Comparison of ENCODE assay signal across 1 cellular context in the genomic region with DNA sequence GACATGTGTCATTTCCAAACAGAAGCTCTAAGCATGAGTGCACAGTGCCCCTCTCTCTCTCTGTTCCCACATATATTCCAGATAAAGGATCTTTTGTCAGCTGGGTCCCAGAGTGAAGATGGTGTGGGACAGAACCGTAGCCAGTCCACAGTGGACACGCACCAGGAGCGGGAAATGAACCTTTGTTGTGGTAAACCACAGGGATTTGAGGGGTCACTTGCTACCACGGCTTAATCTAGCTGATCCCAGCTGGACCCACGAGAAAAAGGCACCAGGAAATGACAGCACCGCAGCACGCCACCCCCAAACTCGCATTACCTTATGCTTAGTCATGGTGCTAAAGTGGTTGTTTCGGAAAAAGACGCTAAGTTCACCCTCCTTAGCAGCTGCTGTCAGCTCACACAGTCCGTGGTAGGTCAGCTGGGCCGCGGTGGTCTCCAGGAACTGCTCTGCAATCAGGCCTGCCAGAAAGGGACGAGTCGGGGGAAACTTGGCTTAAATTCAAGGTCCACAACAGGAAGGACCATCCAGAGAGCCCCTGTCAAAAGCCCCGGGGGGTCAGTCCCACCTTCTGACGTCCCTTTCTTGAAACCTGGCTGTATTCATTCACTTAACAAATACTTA.
TF ChIP-seq lines count a peak whose summit lies in the region.

No MANE protein-coding gene starts in this region.

TF ChIP-seq in K562, 482 proteins besides CTCF, POLR2A, EP300 and RAD21 (continued from another document and continues in another):
- TF ChIP-seq, protein P1, sequence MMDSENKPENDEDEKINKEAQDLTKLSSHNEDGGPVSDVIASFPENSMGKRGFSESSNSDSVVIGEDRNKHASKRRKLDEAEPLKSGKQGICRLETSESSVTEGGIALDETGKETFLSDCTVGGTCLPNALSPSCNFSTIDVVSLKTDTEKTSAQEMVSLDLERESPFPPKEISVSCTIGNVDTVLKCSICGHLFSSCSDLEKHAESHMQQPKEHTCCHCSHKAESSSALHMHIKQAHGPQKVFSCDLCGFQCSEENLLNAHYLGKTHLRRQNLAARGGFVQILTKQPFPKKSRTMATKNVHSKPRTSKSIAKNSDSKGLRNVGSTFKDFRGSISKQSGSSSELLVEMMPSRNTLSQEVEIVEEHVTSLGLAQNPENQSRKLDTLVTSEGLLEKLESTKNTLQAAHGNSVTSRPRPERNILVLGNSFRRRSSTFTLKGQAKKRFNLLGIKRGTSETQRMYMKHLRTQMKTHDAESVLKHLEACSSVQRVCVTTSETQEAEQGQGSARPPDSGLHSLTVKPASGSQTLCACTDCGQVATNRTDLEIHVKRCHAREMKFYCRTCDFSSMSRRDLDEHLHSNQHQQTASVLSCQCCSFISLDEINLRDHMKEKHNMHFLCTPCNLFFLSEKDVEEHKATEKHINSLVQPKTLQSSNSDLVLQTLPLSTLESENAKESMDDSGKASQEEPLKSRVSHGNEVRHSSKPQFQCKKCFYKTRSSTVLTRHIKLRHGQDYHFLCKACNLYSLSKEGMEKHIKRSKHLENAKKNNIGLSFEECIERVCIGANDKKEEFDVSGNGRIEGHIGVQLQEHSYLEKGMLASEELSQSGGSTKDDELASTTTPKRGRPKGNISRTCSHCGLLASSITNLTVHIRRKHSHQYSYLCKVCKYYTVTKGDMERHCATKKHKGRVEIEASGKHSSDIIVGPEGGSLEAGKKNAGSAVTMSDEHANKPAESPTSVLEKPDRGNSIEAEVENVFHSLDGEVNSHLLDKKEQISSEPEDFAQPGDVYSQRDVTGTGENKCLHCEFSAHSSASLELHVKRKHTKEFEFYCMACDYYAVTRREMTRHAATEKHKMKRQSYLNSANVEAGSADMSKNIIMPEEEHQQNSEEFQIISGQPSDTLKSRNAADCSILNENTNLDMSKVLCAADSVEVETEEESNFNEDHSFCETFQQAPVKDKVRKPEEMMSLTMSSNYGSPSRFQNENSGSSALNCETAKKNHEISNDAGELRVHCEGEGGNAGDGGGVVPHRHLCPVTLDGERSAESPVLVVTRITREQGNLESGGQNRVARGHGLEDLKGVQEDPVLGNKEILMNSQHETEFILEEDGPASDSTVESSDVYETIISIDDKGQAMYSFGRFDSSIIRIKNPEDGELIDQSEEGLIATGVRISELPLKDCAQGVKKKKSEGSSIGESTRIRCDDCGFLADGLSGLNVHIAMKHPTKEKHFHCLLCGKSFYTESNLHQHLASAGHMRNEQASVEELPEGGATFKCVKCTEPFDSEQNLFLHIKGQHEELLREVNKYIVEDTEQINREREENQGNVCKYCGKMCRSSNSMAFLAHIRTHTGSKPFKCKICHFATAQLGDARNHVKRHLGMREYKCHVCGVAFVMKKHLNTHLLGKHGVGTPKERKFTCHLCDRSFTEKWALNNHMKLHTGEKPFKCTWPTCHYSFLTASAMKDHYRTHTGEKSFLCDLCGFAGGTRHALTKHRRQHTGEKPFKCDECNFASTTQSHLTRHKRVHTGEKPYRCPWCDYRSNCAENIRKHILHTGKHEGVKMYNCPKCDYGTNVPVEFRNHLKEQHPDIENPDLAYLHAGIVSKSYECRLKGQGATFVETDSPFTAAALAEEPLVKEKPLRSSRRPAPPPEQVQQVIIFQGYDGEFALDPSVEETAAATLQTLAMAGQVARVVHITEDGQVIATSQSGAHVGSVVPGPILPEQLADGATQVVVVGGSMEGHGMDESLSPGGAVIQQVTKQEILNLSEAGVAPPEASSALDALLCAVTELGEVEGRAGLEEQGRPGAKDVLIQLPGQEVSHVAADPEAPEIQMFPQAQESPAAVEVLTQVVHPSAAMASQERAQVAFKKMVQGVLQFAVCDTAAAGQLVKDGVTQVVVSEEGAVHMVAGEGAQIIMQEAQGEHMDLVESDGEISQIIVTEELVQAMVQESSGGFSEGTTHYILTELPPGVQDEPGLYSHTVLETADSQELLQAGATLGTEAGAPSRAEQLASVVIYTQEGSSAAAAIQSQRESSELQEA (IDR thresholded peaks at IDR 0.05; ENCODE audit: low read depth), result no peak
- TF ChIP-seq CHCHD3 (CRISPR knock-in tag; IDR thresholded peaks at IDR 0.05) (no peak), ZKSCAN8 (CRISPR knock-in tag; IDR thresholded peaks at IDR 0.05) (no peak), CHD4 (IDR thresholded peaks at IDR 0.05; ENCODE audit: insufficient read depth, insufficient replicate concordance, low read depth, low read length, poor library complexity, severe bottlenecking) (peak; percentile 65), NUFIP1 (IDR thresholded peaks at IDR 0.05; ENCODE audit: partially characterized antibody) (no peak), ZNF445 (CRISPR knock-in tag; IDR thresholded peaks at IDR 0.05; ENCODE audit: low read depth) (no peak), EZH2 (IDR thresholded peaks at IDR 0.05; ENCODE audit: borderline replicate concordance, low read depth, low read length) (no peak), FOXP1 (CRISPR knock-in tag; IDR thresholded peaks at IDR 0.05) (no peak), PTBP1 (IDR thresholded peaks at IDR 0.05; ENCODE audit: low read depth, low read length) (no peak), RB1 (IDR thresholded peaks at IDR 0.05; ENCODE audit: low read depth) (no peak; the same call in 1 of the 2 replicates), ZNF830 (CRISPR knock-in tag; IDR thresholded peaks at IDR 0.05) (no peak), ZNF57 (CRISPR knock-in tag; IDR thresholded peaks at IDR 0.05) (no peak), BCOR (IDR thresholded peaks at IDR 0.05) (no peak), SRSF7 (optimal IDR thresholded peaks at IDR 0.05; ENCODE audit: low read depth, low read length) (no peak), NFIC (IDR thresholded peaks at IDR 0.05) (peak; percentile 53), KLF13 (tag; IDR thresholded peaks at IDR 0.05; ENCODE audit: borderline replicate concordance, low read depth) (no peak), ARID2 (IDR thresholded peaks at IDR 0.05) (no peak), LARP7 (IDR thresholded peaks at IDR 0.05) (no peak), ADNP (tag; IDR thresholded peaks at IDR 0.05) (no peak), ZSCAN32 (CRISPR knock-in tag; IDR thresholded peaks at IDR 0.05) (no peak), DDX20 (tag; IDR thresholded peaks at IDR 0.05; ENCODE audit: low read depth) (no peak), ZNF354B (CRISPR knock-in tag; IDR thresholded peaks at IDR 0.05) (no peak)
- TF ChIP-seq, protein P2, sequence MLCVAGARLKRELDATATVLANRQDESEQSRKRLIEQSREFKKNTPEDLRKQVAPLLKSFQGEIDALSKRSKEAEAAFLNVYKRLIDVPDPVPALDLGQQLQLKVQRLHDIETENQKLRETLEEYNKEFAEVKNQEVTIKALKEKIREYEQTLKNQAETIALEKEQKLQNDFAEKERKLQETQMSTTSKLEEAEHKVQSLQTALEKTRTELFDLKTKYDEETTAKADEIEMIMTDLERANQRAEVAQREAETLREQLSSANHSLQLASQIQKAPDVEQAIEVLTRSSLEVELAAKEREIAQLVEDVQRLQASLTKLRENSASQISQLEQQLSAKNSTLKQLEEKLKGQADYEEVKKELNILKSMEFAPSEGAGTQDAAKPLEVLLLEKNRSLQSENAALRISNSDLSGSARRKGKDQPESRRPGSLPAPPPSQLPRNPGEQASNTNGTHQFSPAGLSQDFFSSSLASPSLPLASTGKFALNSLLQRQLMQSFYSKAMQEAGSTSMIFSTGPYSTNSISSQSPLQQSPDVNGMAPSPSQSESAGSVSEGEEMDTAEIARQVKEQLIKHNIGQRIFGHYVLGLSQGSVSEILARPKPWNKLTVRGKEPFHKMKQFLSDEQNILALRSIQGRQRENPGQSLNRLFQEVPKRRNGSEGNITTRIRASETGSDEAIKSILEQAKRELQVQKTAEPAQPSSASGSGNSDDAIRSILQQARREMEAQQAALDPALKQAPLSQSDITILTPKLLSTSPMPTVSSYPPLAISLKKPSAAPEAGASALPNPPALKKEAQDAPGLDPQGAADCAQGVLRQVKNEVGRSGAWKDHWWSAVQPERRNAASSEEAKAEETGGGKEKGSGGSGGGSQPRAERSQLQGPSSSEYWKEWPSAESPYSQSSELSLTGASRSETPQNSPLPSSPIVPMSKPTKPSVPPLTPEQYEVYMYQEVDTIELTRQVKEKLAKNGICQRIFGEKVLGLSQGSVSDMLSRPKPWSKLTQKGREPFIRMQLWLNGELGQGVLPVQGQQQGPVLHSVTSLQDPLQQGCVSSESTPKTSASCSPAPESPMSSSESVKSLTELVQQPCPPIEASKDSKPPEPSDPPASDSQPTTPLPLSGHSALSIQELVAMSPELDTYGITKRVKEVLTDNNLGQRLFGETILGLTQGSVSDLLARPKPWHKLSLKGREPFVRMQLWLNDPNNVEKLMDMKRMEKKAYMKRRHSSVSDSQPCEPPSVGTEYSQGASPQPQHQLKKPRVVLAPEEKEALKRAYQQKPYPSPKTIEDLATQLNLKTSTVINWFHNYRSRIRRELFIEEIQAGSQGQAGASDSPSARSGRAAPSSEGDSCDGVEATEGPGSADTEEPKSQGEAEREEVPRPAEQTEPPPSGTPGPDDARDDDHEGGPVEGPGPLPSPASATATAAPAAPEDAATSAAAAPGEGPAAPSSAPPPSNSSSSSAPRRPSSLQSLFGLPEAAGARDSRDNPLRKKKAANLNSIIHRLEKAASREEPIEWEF (CRISPR knock-in tag; IDR thresholded peaks at IDR 0.05), result peak; percentile 58; the same call in 1 of the 2 replicates
- TF ChIP-seq, protein P3, sequence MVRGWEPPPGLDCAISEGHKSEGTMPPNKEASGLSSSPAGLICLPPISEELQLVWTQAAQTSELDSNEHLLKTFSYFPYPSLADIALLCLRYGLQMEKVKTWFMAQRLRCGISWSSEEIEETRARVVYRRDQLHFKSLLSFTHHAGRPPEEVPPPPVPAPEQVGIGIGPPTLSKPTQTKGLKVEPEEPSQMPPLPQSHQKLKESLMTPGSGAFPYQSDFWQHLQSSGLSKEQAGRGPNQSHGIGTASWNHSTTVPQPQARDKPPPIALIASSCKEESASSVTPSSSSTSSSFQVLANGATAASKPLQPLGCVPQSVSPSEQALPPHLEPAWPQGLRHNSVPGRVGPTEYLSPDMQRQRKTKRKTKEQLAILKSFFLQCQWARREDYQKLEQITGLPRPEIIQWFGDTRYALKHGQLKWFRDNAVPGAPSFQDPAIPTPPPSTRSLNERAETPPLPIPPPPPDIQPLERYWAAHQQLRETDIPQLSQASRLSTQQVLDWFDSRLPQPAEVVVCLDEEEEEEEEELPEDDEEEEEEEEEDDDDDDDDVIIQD (CRISPR knock-in tag; IDR thresholded peaks at IDR 0.05), result no peak
- TF ChIP-seq, protein P4, sequence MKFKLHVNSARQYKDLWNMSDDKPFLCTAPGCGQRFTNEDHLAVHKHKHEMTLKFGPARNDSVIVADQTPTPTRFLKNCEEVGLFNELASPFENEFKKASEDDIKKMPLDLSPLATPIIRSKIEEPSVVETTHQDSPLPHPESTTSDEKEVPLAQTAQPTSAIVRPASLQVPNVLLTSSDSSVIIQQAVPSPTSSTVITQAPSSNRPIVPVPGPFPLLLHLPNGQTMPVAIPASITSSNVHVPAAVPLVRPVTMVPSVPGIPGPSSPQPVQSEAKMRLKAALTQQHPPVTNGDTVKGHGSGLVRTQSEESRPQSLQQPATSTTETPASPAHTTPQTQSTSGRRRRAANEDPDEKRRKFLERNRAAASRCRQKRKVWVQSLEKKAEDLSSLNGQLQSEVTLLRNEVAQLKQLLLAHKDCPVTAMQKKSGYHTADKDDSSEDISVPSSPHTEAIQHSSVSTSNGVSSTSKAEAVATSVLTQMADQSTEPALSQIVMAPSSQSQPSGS (CRISPR knock-in tag; IDR thresholded peaks at IDR 0.05), result no peak
- TF ChIP-seq, protein P5, sequence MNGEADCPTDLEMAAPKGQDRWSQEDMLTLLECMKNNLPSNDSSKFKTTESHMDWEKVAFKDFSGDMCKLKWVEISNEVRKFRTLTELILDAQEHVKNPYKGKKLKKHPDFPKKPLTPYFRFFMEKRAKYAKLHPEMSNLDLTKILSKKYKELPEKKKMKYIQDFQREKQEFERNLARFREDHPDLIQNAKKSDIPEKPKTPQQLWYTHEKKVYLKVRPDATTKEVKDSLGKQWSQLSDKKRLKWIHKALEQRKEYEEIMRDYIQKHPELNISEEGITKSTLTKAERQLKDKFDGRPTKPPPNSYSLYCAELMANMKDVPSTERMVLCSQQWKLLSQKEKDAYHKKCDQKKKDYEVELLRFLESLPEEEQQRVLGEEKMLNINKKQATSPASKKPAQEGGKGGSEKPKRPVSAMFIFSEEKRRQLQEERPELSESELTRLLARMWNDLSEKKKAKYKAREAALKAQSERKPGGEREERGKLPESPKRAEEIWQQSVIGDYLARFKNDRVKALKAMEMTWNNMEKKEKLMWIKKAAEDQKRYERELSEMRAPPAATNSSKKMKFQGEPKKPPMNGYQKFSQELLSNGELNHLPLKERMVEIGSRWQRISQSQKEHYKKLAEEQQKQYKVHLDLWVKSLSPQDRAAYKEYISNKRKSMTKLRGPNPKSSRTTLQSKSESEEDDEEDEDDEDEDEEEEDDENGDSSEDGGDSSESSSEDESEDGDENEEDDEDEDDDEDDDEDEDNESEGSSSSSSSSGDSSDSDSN (IDR thresholded peaks at IDR 0.05; ENCODE audit: borderline replicate concordance in 1 of 2, low read depth in 2 of 2, low read length in 2 of 2), result no peak
- TF ChIP-seq, protein P6, sequence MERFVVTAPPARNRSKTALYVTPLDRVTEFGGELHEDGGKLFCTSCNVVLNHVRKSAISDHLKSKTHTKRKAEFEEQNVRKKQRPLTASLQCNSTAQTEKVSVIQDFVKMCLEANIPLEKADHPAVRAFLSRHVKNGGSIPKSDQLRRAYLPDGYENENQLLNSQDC (CRISPR knock-in tag; IDR thresholded peaks at IDR 0.05), result no peak
- TF ChIP-seq, protein P7, sequence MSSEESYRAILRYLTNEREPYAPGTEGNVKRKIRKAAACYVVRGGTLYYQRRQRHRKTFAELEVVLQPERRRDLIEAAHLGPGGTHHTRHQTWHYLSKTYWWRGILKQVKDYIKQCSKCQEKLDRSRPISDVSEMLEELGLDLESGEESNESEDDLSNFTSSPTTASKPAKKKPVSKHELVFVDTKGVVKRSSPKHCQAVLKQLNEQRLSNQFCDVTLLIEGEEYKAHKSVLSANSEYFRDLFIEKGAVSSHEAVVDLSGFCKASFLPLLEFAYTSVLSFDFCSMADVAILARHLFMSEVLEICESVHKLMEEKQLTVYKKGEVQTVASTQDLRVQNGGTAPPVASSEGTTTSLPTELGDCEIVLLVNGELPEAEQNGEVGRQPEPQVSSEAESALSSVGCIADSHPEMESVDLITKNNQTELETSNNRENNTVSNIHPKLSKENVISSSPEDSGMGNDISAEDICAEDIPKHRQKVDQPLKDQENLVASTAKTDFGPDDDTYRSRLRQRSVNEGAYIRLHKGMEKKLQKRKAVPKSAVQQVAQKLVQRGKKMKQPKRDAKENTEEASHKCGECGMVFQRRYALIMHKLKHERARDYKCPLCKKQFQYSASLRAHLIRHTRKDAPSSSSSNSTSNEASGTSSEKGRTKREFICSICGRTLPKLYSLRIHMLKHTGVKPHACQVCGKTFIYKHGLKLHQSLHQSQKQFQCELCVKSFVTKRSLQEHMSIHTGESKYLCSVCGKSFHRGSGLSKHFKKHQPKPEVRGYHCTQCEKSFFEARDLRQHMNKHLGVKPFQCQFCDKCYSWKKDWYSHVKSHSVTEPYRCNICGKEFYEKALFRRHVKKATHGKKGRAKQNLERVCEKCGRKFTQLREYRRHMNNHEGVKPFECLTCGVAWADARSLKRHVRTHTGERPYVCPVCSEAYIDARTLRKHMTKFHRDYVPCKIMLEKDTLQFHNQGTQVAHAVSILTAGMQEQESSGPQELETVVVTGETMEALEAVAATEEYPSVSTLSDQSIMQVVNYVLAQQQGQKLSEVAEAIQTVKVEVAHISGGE (CRISPR knock-in tag; IDR thresholded peaks at IDR 0.05), result no peak
- TF ChIP-seq, protein P8, sequence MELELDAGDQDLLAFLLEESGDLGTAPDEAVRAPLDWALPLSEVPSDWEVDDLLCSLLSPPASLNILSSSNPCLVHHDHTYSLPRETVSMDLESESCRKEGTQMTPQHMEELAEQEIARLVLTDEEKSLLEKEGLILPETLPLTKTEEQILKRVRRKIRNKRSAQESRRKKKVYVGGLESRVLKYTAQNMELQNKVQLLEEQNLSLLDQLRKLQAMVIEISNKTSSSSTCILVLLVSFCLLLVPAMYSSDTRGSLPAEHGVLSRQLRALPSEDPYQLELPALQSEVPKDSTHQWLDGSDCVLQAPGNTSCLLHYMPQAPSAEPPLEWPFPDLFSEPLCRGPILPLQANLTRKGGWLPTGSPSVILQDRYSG (tag; conservative IDR thresholded peaks at IDR 0.05; ENCODE audit: low read depth), result peak; percentile 82
